1 cellular context compared by ENCODE assay signal in the genomic region with DNA sequence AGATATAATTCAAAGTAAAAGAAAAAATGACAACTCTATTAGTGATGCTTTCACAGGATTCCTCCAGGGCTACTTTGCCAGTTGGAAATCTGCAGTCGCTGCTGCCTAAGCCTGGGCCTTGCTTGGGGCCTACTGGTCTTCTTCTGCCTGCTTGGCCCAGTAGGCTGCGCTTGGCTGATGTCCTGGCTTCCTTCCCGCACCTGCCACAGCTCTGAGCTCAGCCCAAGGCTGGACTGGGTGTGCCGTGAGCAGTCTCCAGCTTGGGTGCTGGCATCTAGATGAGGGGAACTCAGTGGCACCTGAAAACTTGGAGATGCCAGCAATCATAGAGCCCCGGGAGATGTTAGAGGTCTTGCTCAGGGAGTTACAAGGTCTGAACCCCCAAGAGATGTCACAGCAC.
TF ChIP-seq lines count a peak whose summit lies in the region.

No MANE protein-coding gene starts in this region.

TF ChIP-seq in WTC11, 78 proteins besides CTCF, POLR2A, EP300 and RAD21 (continued from another document):
- TF ChIP-seq, protein P1, sequence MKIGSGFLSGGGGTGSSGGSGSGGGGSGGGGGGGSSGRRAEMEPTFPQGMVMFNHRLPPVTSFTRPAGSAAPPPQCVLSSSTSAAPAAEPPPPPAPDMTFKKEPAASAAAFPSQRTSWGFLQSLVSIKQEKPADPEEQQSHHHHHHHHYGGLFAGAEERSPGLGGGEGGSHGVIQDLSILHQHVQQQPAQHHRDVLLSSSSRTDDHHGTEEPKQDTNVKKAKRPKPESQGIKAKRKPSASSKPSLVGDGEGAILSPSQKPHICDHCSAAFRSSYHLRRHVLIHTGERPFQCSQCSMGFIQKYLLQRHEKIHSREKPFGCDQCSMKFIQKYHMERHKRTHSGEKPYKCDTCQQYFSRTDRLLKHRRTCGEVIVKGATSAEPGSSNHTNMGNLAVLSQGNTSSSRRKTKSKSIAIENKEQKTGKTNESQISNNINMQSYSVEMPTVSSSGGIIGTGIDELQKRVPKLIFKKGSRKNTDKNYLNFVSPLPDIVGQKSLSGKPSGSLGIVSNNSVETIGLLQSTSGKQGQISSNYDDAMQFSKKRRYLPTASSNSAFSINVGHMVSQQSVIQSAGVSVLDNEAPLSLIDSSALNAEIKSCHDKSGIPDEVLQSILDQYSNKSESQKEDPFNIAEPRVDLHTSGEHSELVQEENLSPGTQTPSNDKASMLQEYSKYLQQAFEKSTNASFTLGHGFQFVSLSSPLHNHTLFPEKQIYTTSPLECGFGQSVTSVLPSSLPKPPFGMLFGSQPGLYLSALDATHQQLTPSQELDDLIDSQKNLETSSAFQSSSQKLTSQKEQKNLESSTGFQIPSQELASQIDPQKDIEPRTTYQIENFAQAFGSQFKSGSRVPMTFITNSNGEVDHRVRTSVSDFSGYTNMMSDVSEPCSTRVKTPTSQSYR (CRISPR knock-in tag; IDR thresholded peaks at IDR 0.05), result no peak
- no peak for TF ChIP-seq TEAD1 (CRISPR knock-in tag; IDR thresholded peaks at IDR 0.05)
- TF ChIP-seq NR1H2 (CRISPR knock-in tag; IDR thresholded peaks at IDR 0.05), result no peak
